ENCODE assay signal across 9 cellular contexts in genomic region chr9:1837453-1838084, GRCh38.
DNase-seq lines count a peak whose midpoint lies in the region; ATAC-seq, FAIRE-seq and TF ChIP-seq lines count a peak whose summit lies in the region.
"Had no signal": no experiment of that assay in that cellular context is flagged by ENCODE, and none has a peak within 500 bp of the region (broad histone marks: within the 10 kb centered on the region; RNA-seq: fewer than 3 reads in every experiment).

No MANE protein-coding gene starts in this region.

- H3K4me1 ChIP-seq in DND-41 (ENCODE audit: insufficient read depth, low read length) = no peaks in the 10 kb centered on the region

- FAIRE-seq in RCC 7860 (lab: Jason Lieb, UNC) = no peak

- peak; percentile 13 for DNase-seq in DND-41
- DNase-seq in RCC 7860 (ENCODE audit: low spot score) = peak; percentile 4
- peak; percentile 4 for DNase-seq in hepatic stellate cell (ENCODE audit: low spot score)
- no peak for DNase-seq in OCI-M2 (lab: John Stamatoyannopoulos, UW; ENCODE audit: unreplicated experiment)
- DNase-seq in NOMO-1 treated with DMSO at 0.1 percent for 48 hours (lab: John Stamatoyannopoulos, UW; ENCODE audit: unreplicated experiment) = no peak
- DNase-seq in posterior vena cava (ENCODE audit: low spot score) = no peak
- DNase-seq: natural killer cell had no signal

- intact Hi-C loops in posterior vena cava (cut with DNase I) = no loop called here

- H3K4me3 ChIP-seq in DND-41 (ENCODE audit: low read depth in 1 of 2, low read length in 2 of 2) = no peak overlapping the region

- H3K27ac ChIP-seq in DND-41 (ENCODE audit: low read length) = no peak overlapping the region

- H3K36me3 ChIP-seq in DND-41 (ENCODE audit: insufficient read depth, low read length) = no peaks in the 10 kb centered on the region

- H3K9ac ChIP-seq in DND-41 (ENCODE audit: low read depth, low read length) = no peak overlapping the region

- no peaks in the 10 kb centered on the region for H3K79me2 ChIP-seq in DND-41 (ENCODE audit: insufficient read depth, low read length)

- peak; percentile 54 for TF ChIP-seq CTCF in DND-41 (IDR thresholded peaks at IDR 0.05; ENCODE audit: borderline replicate concordance, extremely low read depth, low read length, poor library complexity, severe bottlenecking)

- no peak overlapping the region for H3K4me2 ChIP-seq in DND-41 (ENCODE audit: insufficient read depth, low read length)

- ATAC-seq in DND-41 (ENCODE audit: insufficient read depth, low read depth) (no peak), GM18909 (IDR thresholded peaks at IDR 0.05; ENCODE audit: poor library complexity, unreplicated experiment) (peak; percentile 87), HG03457 (IDR thresholded peaks at IDR 0.05; ENCODE audit: unreplicated experiment) (peak; percentile 79)

- H3K27me3 ChIP-seq in DND-41 (ENCODE audit: insufficient read depth, low read length, poor library complexity) = no peaks in the 10 kb centered on the region

- no peaks in the 10 kb centered on the region for H3K9me3 ChIP-seq in DND-41 (ENCODE audit: insufficient read depth, low read length, severe bottlenecking)

- H4K20me1 ChIP-seq in DND-41 (ENCODE audit: insufficient read depth, low read length) = no peaks in the 10 kb centered on the region

- no peak overlapping the region for H2AFZ ChIP-seq in DND-41 (ENCODE audit: low read depth, low read length)

Comparison
In these comparisons a context has a peak if more than half of its experiments do, and no peak if none do; other contexts are left out.
1. DNase-seq: peak in DND-41 (single experiment), RCC 7860 (single experiment) and hepatic stellate cell (single experiment); none in OCI-M2 (single experiment), NOMO-1 treated with DMSO at 0.1 percent for 48 hours (single experiment) and posterior vena cava (single experiment).